Comparison of ENCODE assay signal across 8 cellular contexts in genomic region chr11:47426062-47426956, GRCh38. TPM values are rescaled to one million over a fixed set of nuclear protein-coding genes. Genes with fewer than 3 reads are reported as not detected.
DNase-seq lines count a peak whose midpoint lies in the region; ATAC-seq and TF ChIP-seq lines count a peak whose summit lies in the region.

TSS of gene PSMC3 (minus strand) at chr11:47426439. CDS start at chr11:47426279, 160 bp downstream.

- peak within 1 kb of the TSS; percentile 98 for H3K4me3 ChIP-seq in choroid plexus epithelial cell (ENCODE audit: low read depth, low read length)

- H3K27ac Mint-ChIP-seq in activated CD4-positive, alpha-beta T cell treated with anti-CD3 and anti-CD28 coated beads for 36 hours = peak within 1 kb of the TSS; percentile 100

- POLR2A ChIA-PET in activated CD4-positive, alpha-beta T cell treated with anti-CD3 and anti-CD28 coated beads for 36 hours (lab: Charles Lee) = interaction anchor here (0.6 to 1.4 kb wide), 5 partner anchors 9 to 341 kb away, joined by 3 to 10 read pairs (median 4); partner anchors contain the start of gene ACP2

- ATAC-seq in HG03442 (IDR thresholded peaks at IDR 0.05; ENCODE audit: unreplicated experiment) = peak; percentile 84
- peak; percentile 98 for ATAC-seq in activated CD4-positive, alpha-beta T cell treated with anti-CD3 and anti-CD28 coated beads for 36 hours

- peak; percentile 98 for DNase-seq in Ammon's horn (ENCODE audit: low spot score)
- DNase-seq in GM19238 (ENCODE audit: insufficient read length, low spot score) = peak; percentile 93
- peak; percentile 97 for DNase-seq in NCI-H524 (lab: John Stamatoyannopoulos, UW)
- peak; percentile 100 for DNase-seq in activated CD4-positive, alpha-beta T cell treated with anti-CD3 and anti-CD28 coated beads for 36 hours
- peak; percentile 97 for DNase-seq in choroid plexus epithelial cell (ENCODE audit: low read depth)
- peak; percentile 95 for DNase-seq in kidney glomerular epithelial cell (lab: John Stamatoyannopoulos, UW)
- peak; percentile 96 to 98 for DNase-seq in stimulated activated CD4-positive, alpha-beta T cell treated with anti-CD3 and anti-CD28 coated beads, Interleukin-1b, Interleukin-23, amount 100 ng/mL, for 1 hour (ENCODE audit: low read depth in 2 of 2)

- no peaks in the 10 kb centered on the region for H3K27me3 Mint-ChIP-seq in activated CD4-positive, alpha-beta T cell treated with anti-CD3 and anti-CD28 coated beads for 36 hours

- peaks cover 34% of the 10 kb centered on the region for H3K36me3 Mint-ChIP-seq in activated CD4-positive, alpha-beta T cell treated with anti-CD3 and anti-CD28 coated beads for 36 hours (ENCODE audit: low read depth)

- peak within 1 kb of the TSS; percentile 100 for H3K4me3 Mint-ChIP-seq in activated CD4-positive, alpha-beta T cell treated with anti-CD3 and anti-CD28 coated beads for 36 hours

- no peak for TF ChIP-seq CTCF in choroid plexus epithelial cell (conservative IDR thresholded peaks at IDR 0.05; ENCODE audit: low read depth, low read length)

- CTCF ChIA-PET in activated CD4-positive, alpha-beta T cell treated with anti-CD3 and anti-CD28 coated beads for 36 hours (lab: Charles Lee) = interaction anchor here (0.6 to 7.6 kb wide), 7 partner anchors 10 to 357 kb away, joined by 3 to 69 read pairs (median 5); partner anchors contain the start of genes ACP2 and SLC39A13

- H3K4me1 Mint-ChIP-seq in activated CD4-positive, alpha-beta T cell treated with anti-CD3 and anti-CD28 coated beads for 36 hours = peaks cover 24% of the 10 kb centered on the region

- intact Hi-C loops in activated CD4-positive, alpha-beta T cell treated with anti-CD3 and anti-CD28 coated beads for 36 hours (cut with DNase I, micrococcal nuclease) = loop anchor here (1.0 to 10.0 kb wide), 17 partner anchors 18 to 1312 kb away; partner anchors contain the start of genes DDB2 (in 2 of the 2), SLC39A13 (in 2 of the 2), ACP2 (in 1 of the 2) and ARHGAP1 (in 1 of the 2)

- H3K9me3 Mint-ChIP-seq in activated CD4-positive, alpha-beta T cell treated with anti-CD3 and anti-CD28 coated beads for 36 hours (ENCODE audit: low read depth) = no peaks in the 10 kb centered on the region

RNA-seq across cellular contexts. Expression of gene PSMC3, which starts in this region (rescaled TPM):
- 100 to 1,000 TPM; 147 to 167 TPM for total RNA-seq in activated CD4-positive, alpha-beta T cell treated with anti-CD3 and anti-CD28 coated beads for 36 hours

Comparison
In these comparisons a context has a peak if more than half of its experiments do, and no peak if none do; other contexts are left out.
1. Peak in every context shown above with its lines: DNase-seq, ATAC-seq and H3K4me3 ChIP-seq.